Comparison of ENCODE assay signal across 2 cellular contexts in genomic region chr22:20080445-20080775, GRCh38.
TF ChIP-seq lines count a peak whose summit lies in the region.

No MANE protein-coding gene starts in this region.

TF ChIP-seq in IMR-90, 13 proteins besides CTCF, POLR2A, EP300 and RAD21:
- TF ChIP-seq RFX5 (IDR thresholded peaks at IDR 0.05; ENCODE audit: low read depth, low read length) = no peak
- TF ChIP-seq MAZ (IDR thresholded peaks at IDR 0.05; ENCODE audit: borderline replicate concordance, low read depth, low read length) = peak; percentile 69; the same call in 1 of the 2 replicates

TF ChIP-seq in HepG2, 621 proteins besides CTCF, POLR2A, EP300 and RAD21 (continues in another document):
- TF ChIP-seq PRDM10 (CRISPR knock-in tag; IDR thresholded peaks at IDR 0.05; ENCODE audit: low read depth) = no peak
- no peak for TF ChIP-seq ZNF432 (CRISPR knock-in tag; IDR thresholded peaks at IDR 0.05; ENCODE audit: borderline replicate concordance)
- no peak for TF ChIP-seq ATAD3A (CRISPR knock-in tag; IDR thresholded peaks at IDR 0.05)
- no peak for TF ChIP-seq ARNT (IDR thresholded peaks at IDR 0.05)
- TF ChIP-seq ZBTB37 (CRISPR knock-in tag; IDR thresholded peaks at IDR 0.05) = no peak
- peak; percentile 61; the same call in 1 of the 2 replicates for TF ChIP-seq ZNF138 (CRISPR knock-in tag; IDR thresholded peaks at IDR 0.05; ENCODE audit: low read depth)
- TF ChIP-seq RXRA (CRISPR knock-in tag; IDR thresholded peaks at IDR 0.05) = no peak; the same call in 1 of the 2 replicates
- TF ChIP-seq TFE3 (CRISPR knock-in tag; IDR thresholded peaks at IDR 0.05) = no peak
- no peak for TF ChIP-seq RFXANK (CRISPR knock-in tag; IDR thresholded peaks at IDR 0.05)
- no peak for TF ChIP-seq ZNF160 (CRISPR knock-in tag; IDR thresholded peaks at IDR 0.05)
- no peak for TF ChIP-seq ZNF609 (CRISPR knock-in tag; IDR thresholded peaks at IDR 0.05; ENCODE audit: borderline replicate concordance)
- TF ChIP-seq MATR3 (CRISPR knock-in tag; IDR thresholded peaks at IDR 0.05) = no peak
- no peak for TF ChIP-seq SAFB2 (CRISPR knock-in tag; IDR thresholded peaks at IDR 0.05; ENCODE audit: borderline replicate concordance, low read depth)
- no peak for TF ChIP-seq PBX3 (CRISPR knock-in tag; IDR thresholded peaks at IDR 0.05; ENCODE audit: borderline replicate concordance)
- TF ChIP-seq SALL2 (CRISPR knock-in tag; IDR thresholded peaks at IDR 0.05) = 0 out of 2 replicates have a peak, but pooled peaks have one; percentile 19
- no peak for TF ChIP-seq ZFP41 (CRISPR knock-in tag; IDR thresholded peaks at IDR 0.05; ENCODE audit: borderline replicate concordance)
- no peak for TF ChIP-seq ZNF784 (CRISPR knock-in tag; IDR thresholded peaks at IDR 0.05; ENCODE audit: borderline replicate concordance)
- TF ChIP-seq ZNF460 (CRISPR knock-in tag; IDR thresholded peaks at IDR 0.05; ENCODE audit: borderline replicate concordance) = no peak
- no peak for TF ChIP-seq ELF3 (CRISPR knock-in tag; IDR thresholded peaks at IDR 0.05)
- TF ChIP-seq ZNF280B (CRISPR knock-in tag; IDR thresholded peaks at IDR 0.05; ENCODE audit: borderline replicate concordance) = no peak
- no peak for TF ChIP-seq EHMT2 (IDR thresholded peaks at IDR 0.05; ENCODE audit: borderline replicate concordance, low read depth, low read length)
- no peak for TF ChIP-seq ZNF234 (CRISPR knock-in tag; conservative IDR thresholded peaks at IDR 0.05)
- 0 out of 2 replicates have a peak, but pooled peaks have one; percentile 36 for TF ChIP-seq ZSCAN20 (CRISPR knock-in tag; IDR thresholded peaks at IDR 0.05; ENCODE audit: borderline replicate concordance)
- TF ChIP-seq NR2C2 (CRISPR knock-in tag; IDR thresholded peaks at IDR 0.05; ENCODE audit: borderline replicate concordance) = no peak
- no peak for TF ChIP-seq ZNF30 (CRISPR knock-in tag; IDR thresholded peaks at IDR 0.05)
- TF ChIP-seq TBX3 (IDR thresholded peaks at IDR 0.05; ENCODE audit: borderline replicate concordance) = no peak
- no peak for TF ChIP-seq SMAD9 (CRISPR knock-in tag; IDR thresholded peaks at IDR 0.05)
- no peak for TF ChIP-seq MLX (CRISPR knock-in tag; IDR thresholded peaks at IDR 0.05)
- no peak; the same call in 1 of the 2 replicates for TF ChIP-seq POLR2G (IDR thresholded peaks at IDR 0.05; ENCODE audit: low read depth, low read length)
- TF ChIP-seq GTF3A (CRISPR knock-in tag; conservative IDR thresholded peaks at IDR 0.05) = no peak
- no peak for TF ChIP-seq ZNF282 (IDR thresholded peaks at IDR 0.05; ENCODE audit: partially characterized antibody)
- no peak for TF ChIP-seq MTF1 (CRISPR knock-in tag; IDR thresholded peaks at IDR 0.05)
- TF ChIP-seq ZNF496 (CRISPR knock-in tag; IDR thresholded peaks at IDR 0.05; ENCODE audit: insufficient replicate concordance) = no peak
- no peak for TF ChIP-seq ZBTB25 (CRISPR knock-in tag; IDR thresholded peaks at IDR 0.05)
- TF ChIP-seq ZNF367 (CRISPR knock-in tag; IDR thresholded peaks at IDR 0.05; ENCODE audit: borderline replicate concordance) = no peak
